Comparison of ENCODE assay signal across 8 cellular contexts in genomic region chr20:35768731-35769664, GRCh38. TPM values are rescaled to one million over a fixed set of nuclear protein-coding genes. Genes with fewer than 3 reads are reported as not detected.
DNase-seq lines count a peak whose midpoint lies in the region; ATAC-seq, FAIRE-seq and TF ChIP-seq lines count a peak whose summit lies in the region.

No MANE protein-coding gene starts in this region.

- no peaks in the 10 kb centered on the region for H4K20me1 ChIP-seq in keratinocyte (ENCODE audit: control insufficient read depth, extremely low read depth, insufficient read depth, low read length)

- FAIRE-seq in keratinocyte (lab: Jason Lieb, UNC), result peak; percentile 89

- no peak overlapping the region for H3K4me3 ChIP-seq in MG63
- no peak overlapping the region for H3K4me3 ChIP-seq in keratinocyte (ENCODE audit: control insufficient read depth in 2 of 3, extremely low read depth in 1 of 3, insufficient read depth in 2 of 3, low read depth in 1 of 3, low read length in 3 of 3)
- no peak overlapping the region for H3K4me3 ChIP-seq in skeletal muscle tissue (ENCODE audit: low read length in 3 of 3)

- no peak for TF ChIP-seq CTCF in keratinocyte (optimal IDR thresholded peaks at IDR 0.05 in 1 of 3, IDR thresholded peaks at IDR 0.05 in 1 of 3, conservative IDR thresholded peaks at IDR 0.05 in 1 of 3; ENCODE audit: extremely low read depth in 1 of 3, insufficient read depth in 2 of 3, low read length in 3 of 3)

- peak overlapping the region; percentile 60 for H2AFZ ChIP-seq in keratinocyte (ENCODE audit: control insufficient read depth, low read length)

- no peaks in the 10 kb centered on the region for H3K36me3 Mint-ChIP-seq in T-helper 17 cell (ENCODE audit: low read depth)

- peak overlapping the region; percentile 97 for H3K27ac ChIP-seq in caudate nucleus (ENCODE audit: low read depth, low read length)
- H3K27ac ChIP-seq in keratinocyte (ENCODE audit: control insufficient read depth, insufficient read depth, low read length), result peak overlapping the region; percentile 75
- H3K27ac ChIP-seq in skeletal muscle tissue (ENCODE audit: low read depth, low read length), result peak overlapping the region; percentile 85

- H3K27me3 ChIP-seq in MG63, result no peaks in the 10 kb centered on the region
- H3K27me3 ChIP-seq in keratinocyte (ENCODE audit: control insufficient read depth, extremely low read depth, insufficient read depth, low read length), result no peaks in the 10 kb centered on the region
- no peaks in the 10 kb centered on the region for H3K27me3 ChIP-seq in skeletal muscle tissue (ENCODE audit: control insufficient read depth in 3 of 3, insufficient read depth in 3 of 3, low read length in 3 of 3)

- peaks cover 46% of the 10 kb centered on the region for H3K4me1 Mint-ChIP-seq in T-helper 17 cell

- H3K4me3 Mint-ChIP-seq in T-helper 17 cell, result peak overlapping the region; percentile 90

- H3K9ac ChIP-seq in keratinocyte (ENCODE audit: control insufficient read depth, extremely low read depth, insufficient read depth, low read length) (peak overlapping the region; percentile 16), skeletal muscle tissue (ENCODE audit: low read depth in 1 of 3, low read length in 3 of 3) (peak overlapping the region in 2 of 3 donors; percentile 55 to 74)

- no peaks in the 10 kb centered on the region for H3K9me1 ChIP-seq in keratinocyte (ENCODE audit: control insufficient read depth, extremely low read depth, insufficient read depth, low read length)

- peaks cover 31% of the 10 kb centered on the region for H3K4me1 ChIP-seq in keratinocyte (ENCODE audit: control insufficient read depth, extremely low read depth, insufficient read depth, low read length)
- peaks cover 35 to 42% (median 35%) of the 10 kb centered on the region in 3 donors for H3K4me1 ChIP-seq in skeletal muscle tissue (ENCODE audit: control insufficient read depth in 3 of 3, insufficient read depth in 3 of 3, low read length in 3 of 3)

- DNase-seq in EL (peak; percentile 98), MG63 (peak; percentile 99), T-helper 17 cell (peak in 1 of 3 donors; percentile 12), caudate nucleus (lab: John Stamatoyannopoulos, UW) (peak in 60 of 61 donors; percentile 4 to 83 (median 46)), keratinocyte (ENCODE audit: low read depth, low spot score) (peak; percentile 92)

- H3K9me3 ChIP-seq in MG63, result no peaks in the 10 kb centered on the region
- no peaks in the 10 kb centered on the region for H3K9me3 ChIP-seq in T-helper 17 cell (ENCODE audit: control insufficient read depth, low read length, poor library complexity, severe bottlenecking)
- no peaks in the 10 kb centered on the region for H3K9me3 ChIP-seq in keratinocyte (ENCODE audit: control insufficient read depth, low read depth, low read length)
- no peaks in the 10 kb centered on the region for H3K9me3 ChIP-seq in skeletal muscle tissue (ENCODE audit: control insufficient read depth in 3 of 3, low read length in 3 of 3)

- dilution Hi-C loops in keratinocyte (cut with MboI; ENCODE audit: extremely low pct_ligation_motif_present, low sequenced_read_pairs), result no loop called here

- H3K27ac Mint-ChIP-seq in T-helper 17 cell, result peak overlapping the region; percentile 95

- peak overlapping the region; percentile 45 for H3K4me2 ChIP-seq in keratinocyte (ENCODE audit: control insufficient read depth, extremely low read depth, insufficient read depth, low read depth, low read length)

- H3K27me3 Mint-ChIP-seq in T-helper 17 cell, result no peaks in the 10 kb centered on the region

- peaks cover 18% of the 10 kb centered on the region for H3K79me2 ChIP-seq in keratinocyte (ENCODE audit: control insufficient read depth, insufficient read depth, low read length)

- H3K36me3 ChIP-seq in MG63, result peaks cover 5% of the 10 kb centered on the region; the same call in 1 of the 2 replicates
- H3K36me3 ChIP-seq in keratinocyte (ENCODE audit: control insufficient read depth in 2 of 2, extremely low read depth in 1 of 2, insufficient read depth in 2 of 2, low read length in 2 of 2), result no peaks in the 10 kb centered on the region
- no peaks in the 10 kb centered on the region for H3K36me3 ChIP-seq in skeletal muscle tissue (ENCODE audit: control insufficient read depth in 3 of 3, insufficient read depth in 3 of 3, low read length in 3 of 3)

- ATAC-seq in T-helper 17 cell (no peak), HG03095 (IDR thresholded peaks at IDR 0.05; ENCODE audit: unreplicated experiment) (no peak), GM18498 (IDR thresholded peaks at IDR 0.05; ENCODE audit: unreplicated experiment) (no peak)

RNA-seq across cellular contexts. Expression of gene PHF20, which starts 2.8 kb away (rescaled TPM):
- total RNA-seq in MG63 (2014; rRNA removed; shearing (Covaris generic); ENCODE audit: low replicate concordance), result 50.5 and 57.7 TPM in 2 replicates
- total RNA-seq in T-helper 17 cell (100 to 1,000 TPM; 121 to 129 TPM), skeletal muscle tissue (26.6 TPM)
- 23.2 to 31.9 TPM (median 27.6 TPM) in 3 replicates for polyA plus RNA-seq in keratinocyte
- polyA plus RNA-seq in keratinocyte (2011; ENCODE audit: low read depth), result 12.7 TPM
- 24.3 and 33.4 TPM in 2 replicates for polyA plus RNA-seq in keratinocyte (2011; cell fraction: cytosol; rRNA removed)
- 31.5 and 35.0 TPM in 2 replicates for polyA plus RNA-seq in keratinocyte (2011; cell fraction: nucleus; rRNA removed)
- polyA plus RNA-seq in keratinocyte (2012; ENCODE audit: low replicate concordance), result 22.6 and 28.9 TPM in 2 replicates
- 28.6 to 47.9 TPM (median 43.4 TPM) in 3 replicates for polyA minus RNA-seq in keratinocyte
- 12.9 TPM for polyA minus RNA-seq in keratinocyte (2011; cell fraction: cytosol; rRNA and poly(A)+ RNA removed)
- polyA minus RNA-seq in keratinocyte (2011; cell fraction: nucleus; rRNA and poly(A)+ RNA removed), result 21.7 and 45.1 TPM in 2 replicates

RNA-seq across cellular contexts. Expression of gene RBM39, which starts 26.9 kb away (rescaled TPM):
- total RNA-seq in MG63 (2014; rRNA removed; shearing (Covaris generic); ENCODE audit: low replicate concordance), result 273 and 328 TPM in 2 replicates
- 1,000 to 10,000 TPM; 1,047 to 1,109 TPM for total RNA-seq in T-helper 17 cell
- 37.4 to 146 TPM (median 139 TPM) in 3 replicates for polyA plus RNA-seq in keratinocyte
- 675 TPM for polyA plus RNA-seq in keratinocyte (2011; ENCODE audit: low read depth)
- polyA plus RNA-seq in keratinocyte (2011; cell fraction: cytosol; rRNA removed), result 31.9 and 57.7 TPM in 2 replicates
- 278 and 326 TPM in 2 replicates for polyA plus RNA-seq in keratinocyte (2011; cell fraction: nucleus; rRNA removed)
- 116 and 255 TPM in 2 replicates for polyA plus RNA-seq in keratinocyte (2012; ENCODE audit: low replicate concordance)
- polyA minus RNA-seq in keratinocyte, result 55.9 to 170 TPM (median 84.2 TPM) in 3 replicates
- polyA minus RNA-seq in keratinocyte (2011; cell fraction: cytosol; rRNA and poly(A)+ RNA removed), result 38.6 TPM
- 128 and 215 TPM in 2 replicates for polyA minus RNA-seq in keratinocyte (2011; cell fraction: nucleus; rRNA and poly(A)+ RNA removed)
- total RNA-seq in skeletal muscle tissue, result 407 TPM
